31 cellular contexts compared by ENCODE assay signal in genomic region chr2:96180521-96180920, GRCh38. TPM values are rescaled to one million over a fixed set of nuclear protein-coding genes. Genes with fewer than 3 reads are reported as not detected.
"Had no signal": no experiment of that assay in that cellular context is flagged by ENCODE, and none has a peak within 500 bp of the region (broad histone marks: within the 10 kb centered on the region; RNA-seq: fewer than 3 reads in every experiment).

No MANE protein-coding gene starts in this region.

- H3K4me1 Mint-ChIP-seq: brain had no signal

- H3K9me3 Mint-ChIP-seq: activated B cell treated with CpG ODN at 0.5 μM for 24 hours; activated naive CD4-positive, alpha-beta T cell treated with anti-CD3 and anti-CD28 coated beads, Interleukin-2, amount 50 U/mL, for 24 hours; activated T-cell treated with anti-CD3 and anti-CD28 coated beads, Interleukin-2, amount 50 U/mL, for 24 hours; activated T-helper 2 cell treated with anti-CD3 and anti-CD28 coated beads, Interferon-gamma antibody, Interleukin-2, Interleukin-4, amounts not matched to agents 10 μg/mL and 5 μg/mL and 100 μg/mL, durations not matched to agents 14 hours and 24 hours and 36 hours; brain had no signal

- H3K27ac Mint-ChIP-seq: activated B cell treated with CpG ODN at 0.5 μM for 24 hours; activated naive CD4-positive, alpha-beta T cell treated with anti-CD3 and anti-CD28 coated beads, Interleukin-2, amount 50 U/mL, for 24 hours; activated T-helper 2 cell treated with anti-CD3 and anti-CD28 coated beads, Interferon-gamma antibody, Interleukin-2, Interleukin-4, amounts not matched to agents 10 μg/mL and 5 μg/mL and 100 μg/mL, durations not matched to agents 14 hours and 24 hours and 36 hours; brain had no signal

- H3K4me3 ChIP-seq: PC-9 had no signal

- H2AFZ ChIP-seq: PC-9 had no signal

- H3K4me3 Mint-ChIP-seq: activated B cell treated with CpG ODN at 0.5 μM for 24 hours; activated naive CD4-positive, alpha-beta T cell treated with anti-CD3 and anti-CD28 coated beads, Interleukin-2, amount 50 U/mL, for 24 hours; activated T-cell treated with anti-CD3 and anti-CD28 coated beads, Interleukin-2, amount 50 U/mL, for 24 hours; brain had no signal

- H3K4me2 ChIP-seq: PC-9 had no signal

- H3K27ac ChIP-seq: PC-9, VCaP had no signal

- DNase-seq: activated B cell treated with CpG ODN at 0.5 μM for 24 hours; activated CD4-positive, alpha-beta T cell treated with anti-CD3 and anti-CD28 coated beads for 48 hours; activated CD4-positive, CD25-positive, alpha-beta regulatory T cell treated with anti-CD3 and anti-CD28 coated beads, Interleukin-2, amount 50 U/mL, for 72 hours; activated gamma-delta T cell; activated naive CD4-positive, alpha-beta T cell treated with Interleukin-2 at 50 U/mL for 16 hours; activated T-cell treated with anti-CD3 and anti-CD28 coated beads, Interleukin-2, amount 50 U/mL, for 24 hours; anterior cingulate cortex; caudate nucleus; KG1; MM.1S; NCI-H1092; NCI-H1436 treated with DMSO at 0.1 percent for 48 hours; NCI-H1694 treated with DMSO at 0.1 percent for 48 hours; NCI-H2029; NCI-H345; NCI-H510A; NCI-H526; NCI-H748 treated with DMSO at 0.1 percent for 48 hours; NK-92 treated with Interleukin-12 subunit alpha and Interleukin-12 subunit beta, amount 100 ng/mL, for 24 hours; PC-9; Right ventricle myocardium superior; SW 1271; T-helper 1 cell; T-helper 2 cell; T-helper 9 cell had no signal

- H3K27me3 Mint-ChIP-seq: activated B cell treated with CpG ODN at 0.5 μM for 24 hours; activated naive CD4-positive, alpha-beta T cell treated with anti-CD3 and anti-CD28 coated beads, Interleukin-2, amount 50 U/mL, for 24 hours; activated T-cell treated with anti-CD3 and anti-CD28 coated beads, Interleukin-2, amount 50 U/mL, for 24 hours had no signal

RNA-seq across cellular contexts. Expression of gene ASTL, which starts 42.2 kb away (rescaled TPM):
- total RNA-seq: bronchial epithelial cell, LHCN-M2, PC-9, Right ventricle myocardium superior had no signal
